ENCODE assay signal across 1 cellular context in the genomic region with DNA sequence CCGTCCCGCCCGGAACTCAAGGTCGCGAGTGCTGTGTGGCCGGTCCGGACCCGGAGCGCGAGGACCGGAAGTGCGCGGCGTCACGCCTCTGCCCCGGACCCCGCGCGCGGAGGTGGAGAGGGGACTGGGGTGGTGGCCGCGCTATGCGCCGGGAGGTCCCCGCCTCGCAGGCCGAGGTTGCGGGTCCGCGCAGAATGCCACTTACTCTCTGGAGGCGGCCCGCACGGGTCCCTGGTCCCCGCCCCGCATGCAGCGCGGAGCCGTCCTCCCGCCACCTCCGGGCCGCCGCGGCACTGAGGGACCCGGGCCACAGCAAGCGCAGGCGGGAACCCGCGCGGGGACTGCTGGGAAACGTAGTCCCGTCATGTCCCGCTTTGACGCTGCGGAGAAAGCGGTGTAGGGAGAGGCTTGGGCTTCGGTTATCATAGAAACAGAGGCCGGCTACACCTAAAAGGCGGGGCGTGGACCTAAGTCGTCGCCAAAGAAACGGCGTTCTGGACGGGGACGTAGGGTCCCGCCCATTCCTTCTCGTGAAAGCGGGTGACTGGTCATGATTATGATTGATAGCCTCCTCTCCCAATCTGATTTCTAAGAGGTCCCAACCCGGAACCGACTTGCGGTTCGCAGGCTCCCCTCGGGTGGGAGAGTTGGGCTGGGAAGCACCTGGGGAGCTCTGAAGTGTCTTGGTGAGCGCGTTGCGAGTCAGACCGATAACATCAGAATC.
TF ChIP-seq lines count a peak whose summit lies in the region.

A gene (minus strand): TSS at position 295 of the 724 bp plus-strand sequence. CDS start 11,698 bp downstream, outside the sequence.

TF ChIP-seq in HepG2, 621 proteins besides CTCF, POLR2A, EP300 and RAD21 (continued from another document and continues in another):
- TF ChIP-seq, protein P1, sequence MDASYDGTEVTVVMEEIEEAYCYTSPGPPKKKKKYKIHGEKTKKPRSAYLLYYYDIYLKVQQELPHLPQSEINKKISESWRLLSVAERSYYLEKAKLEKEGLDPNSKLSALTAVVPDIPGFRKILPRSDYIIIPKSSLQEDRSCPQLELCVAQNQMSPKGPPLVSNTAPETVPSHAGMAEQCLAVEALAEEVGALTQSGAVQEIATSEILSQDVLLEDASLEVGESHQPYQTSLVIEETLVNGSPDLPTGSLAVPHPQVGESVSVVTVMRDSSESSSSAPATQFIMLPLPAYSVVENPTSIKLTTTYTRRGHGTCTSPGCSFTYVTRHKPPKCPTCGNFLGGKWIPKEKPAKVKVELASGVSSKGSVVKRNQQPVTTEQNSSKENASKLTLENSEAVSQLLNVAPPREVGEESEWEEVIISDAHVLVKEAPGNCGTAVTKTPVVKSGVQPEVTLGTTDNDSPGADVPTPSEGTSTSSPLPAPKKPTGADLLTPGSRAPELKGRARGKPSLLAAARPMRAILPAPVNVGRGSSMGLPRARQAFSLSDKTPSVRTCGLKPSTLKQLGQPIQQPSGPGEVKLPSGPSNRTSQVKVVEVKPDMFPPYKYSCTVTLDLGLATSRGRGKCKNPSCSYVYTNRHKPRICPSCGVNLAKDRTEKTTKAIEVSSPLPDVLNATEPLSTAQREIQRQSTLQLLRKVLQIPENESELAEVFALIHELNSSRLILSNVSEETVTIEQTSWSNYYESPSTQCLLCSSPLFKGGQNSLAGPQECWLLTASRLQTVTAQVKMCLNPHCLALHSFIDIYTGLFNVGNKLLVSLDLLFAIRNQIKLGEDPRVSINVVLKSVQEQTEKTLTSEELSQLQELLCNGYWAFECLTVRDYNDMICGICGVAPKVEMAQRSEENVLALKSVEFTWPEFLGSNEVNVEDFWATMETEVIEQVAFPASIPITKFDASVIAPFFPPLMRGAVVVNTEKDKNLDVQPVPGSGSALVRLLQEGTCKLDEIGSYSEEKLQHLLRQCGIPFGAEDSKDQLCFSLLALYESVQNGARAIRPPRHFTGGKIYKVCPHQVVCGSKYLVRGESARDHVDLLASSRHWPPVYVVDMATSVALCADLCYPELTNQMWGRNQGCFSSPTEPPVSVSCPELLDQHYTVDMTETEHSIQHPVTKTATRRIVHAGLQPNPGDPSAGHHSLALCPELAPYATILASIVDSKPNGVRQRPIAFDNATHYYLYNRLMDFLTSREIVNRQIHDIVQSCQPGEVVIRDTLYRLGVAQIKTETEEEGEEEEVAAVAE (CRISPR knock-in tag; IDR thresholded peaks at IDR 0.05; ENCODE audit: borderline replicate concordance) = peak; percentile 94
- TF ChIP-seq FOXM1 (CRISPR knock-in tag; IDR thresholded peaks at IDR 0.05) (no peak), ZBTB7A (CRISPR knock-in tag; IDR thresholded peaks at IDR 0.05) (peak; percentile 79), AGO2 (optimal IDR thresholded peaks at IDR 0.05; ENCODE audit: low read depth, low read length) (peak; percentile 94), RNF2 (conservative IDR thresholded peaks at IDR 0.05; ENCODE audit: low read depth) (0 out of 2 replicates have a peak, but pooled peaks have one; percentile 72), NFATC3 (CRISPR knock-in tag; IDR thresholded peaks at IDR 0.05) (no peak), ZNF839 (CRISPR knock-in tag; IDR thresholded peaks at IDR 0.05; ENCODE audit: borderline replicate concordance) (no peak), ZNF773 (CRISPR knock-in tag; IDR thresholded peaks at IDR 0.05; ENCODE audit: borderline replicate concordance) (peak; percentile 75; the same call in 1 of the 2 replicates), ZNF570 (CRISPR knock-in tag; IDR thresholded peaks at IDR 0.05; ENCODE audit: borderline replicate concordance) (0 out of 2 replicates have a peak, but pooled peaks have one; percentile 71), ZNF350 (CRISPR knock-in tag; IDR thresholded peaks at IDR 0.05; ENCODE audit: borderline replicate concordance, low read depth) (peak; percentile 85), ZNF777 (CRISPR knock-in tag; IDR thresholded peaks at IDR 0.05) (peak; percentile 76), MED1 (CRISPR knock-in tag; IDR thresholded peaks at IDR 0.05) (peak; percentile 70; the same call in 1 of the 2 replicates), LCORL (IDR thresholded peaks at IDR 0.05) (no peak), LCORL (CRISPR knock-in tag; IDR thresholded peaks at IDR 0.05) (peak; percentile 92), ZMAT3 (CRISPR knock-in tag; conservative IDR thresholded peaks at IDR 0.05) (peak; percentile 97), ZNF335 (CRISPR knock-in tag; IDR thresholded peaks at IDR 0.05) (peak; percentile 94), ZNF781 (CRISPR knock-in tag; IDR thresholded peaks at IDR 0.05; ENCODE audit: borderline replicate concordance, not compliant biosample characterization) (no peak), ZNF431 (CRISPR knock-in tag; IDR thresholded peaks at IDR 0.05; ENCODE audit: borderline replicate concordance, low read depth) (no peak), CHD2 (IDR thresholded peaks at IDR 0.05; ENCODE audit: low read depth, low read length) (no peak), NFYC (CRISPR knock-in tag; IDR thresholded peaks at IDR 0.05) (peak; percentile 94), DNMT1 (CRISPR knock-in tag; IDR thresholded peaks at IDR 0.05) (peak; percentile 94; the same call in 1 of the 2 replicates), ZNF562 (CRISPR knock-in tag; IDR thresholded peaks at IDR 0.05; ENCODE audit: borderline replicate concordance) (no peak), ZNF605 (CRISPR knock-in tag; IDR thresholded peaks at IDR 0.05) (no peak; the same call in none of the 2 replicates), NFKBIZ (CRISPR knock-in tag; IDR thresholded peaks at IDR 0.05) (peak; percentile 83), ZBTB42 (CRISPR knock-in tag; IDR thresholded peaks at IDR 0.05) (no peak)
- TF ChIP-seq, protein P2, sequence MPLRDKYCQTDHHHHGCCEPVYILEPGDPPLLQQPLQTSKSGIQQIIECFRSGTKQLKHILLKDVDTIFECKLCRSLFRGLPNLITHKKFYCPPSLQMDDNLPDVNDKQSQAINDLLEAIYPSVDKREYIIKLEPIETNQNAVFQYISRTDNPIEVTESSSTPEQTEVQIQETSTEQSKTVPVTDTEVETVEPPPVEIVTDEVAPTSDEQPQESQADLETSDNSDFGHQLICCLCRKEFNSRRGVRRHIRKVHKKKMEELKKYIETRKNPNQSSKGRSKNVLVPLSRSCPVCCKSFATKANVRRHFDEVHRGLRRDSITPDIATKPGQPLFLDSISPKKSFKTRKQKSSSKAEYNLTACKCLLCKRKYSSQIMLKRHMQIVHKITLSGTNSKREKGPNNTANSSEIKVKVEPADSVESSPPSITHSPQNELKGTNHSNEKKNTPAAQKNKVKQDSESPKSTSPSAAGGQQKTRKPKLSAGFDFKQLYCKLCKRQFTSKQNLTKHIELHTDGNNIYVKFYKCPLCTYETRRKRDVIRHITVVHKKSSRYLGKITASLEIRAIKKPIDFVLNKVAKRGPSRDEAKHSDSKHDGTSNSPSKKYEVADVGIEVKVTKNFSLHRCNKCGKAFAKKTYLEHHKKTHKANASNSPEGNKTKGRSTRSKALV (CRISPR knock-in tag; IDR thresholded peaks at IDR 0.05) = no peak
- TF ChIP-seq, protein P3, sequence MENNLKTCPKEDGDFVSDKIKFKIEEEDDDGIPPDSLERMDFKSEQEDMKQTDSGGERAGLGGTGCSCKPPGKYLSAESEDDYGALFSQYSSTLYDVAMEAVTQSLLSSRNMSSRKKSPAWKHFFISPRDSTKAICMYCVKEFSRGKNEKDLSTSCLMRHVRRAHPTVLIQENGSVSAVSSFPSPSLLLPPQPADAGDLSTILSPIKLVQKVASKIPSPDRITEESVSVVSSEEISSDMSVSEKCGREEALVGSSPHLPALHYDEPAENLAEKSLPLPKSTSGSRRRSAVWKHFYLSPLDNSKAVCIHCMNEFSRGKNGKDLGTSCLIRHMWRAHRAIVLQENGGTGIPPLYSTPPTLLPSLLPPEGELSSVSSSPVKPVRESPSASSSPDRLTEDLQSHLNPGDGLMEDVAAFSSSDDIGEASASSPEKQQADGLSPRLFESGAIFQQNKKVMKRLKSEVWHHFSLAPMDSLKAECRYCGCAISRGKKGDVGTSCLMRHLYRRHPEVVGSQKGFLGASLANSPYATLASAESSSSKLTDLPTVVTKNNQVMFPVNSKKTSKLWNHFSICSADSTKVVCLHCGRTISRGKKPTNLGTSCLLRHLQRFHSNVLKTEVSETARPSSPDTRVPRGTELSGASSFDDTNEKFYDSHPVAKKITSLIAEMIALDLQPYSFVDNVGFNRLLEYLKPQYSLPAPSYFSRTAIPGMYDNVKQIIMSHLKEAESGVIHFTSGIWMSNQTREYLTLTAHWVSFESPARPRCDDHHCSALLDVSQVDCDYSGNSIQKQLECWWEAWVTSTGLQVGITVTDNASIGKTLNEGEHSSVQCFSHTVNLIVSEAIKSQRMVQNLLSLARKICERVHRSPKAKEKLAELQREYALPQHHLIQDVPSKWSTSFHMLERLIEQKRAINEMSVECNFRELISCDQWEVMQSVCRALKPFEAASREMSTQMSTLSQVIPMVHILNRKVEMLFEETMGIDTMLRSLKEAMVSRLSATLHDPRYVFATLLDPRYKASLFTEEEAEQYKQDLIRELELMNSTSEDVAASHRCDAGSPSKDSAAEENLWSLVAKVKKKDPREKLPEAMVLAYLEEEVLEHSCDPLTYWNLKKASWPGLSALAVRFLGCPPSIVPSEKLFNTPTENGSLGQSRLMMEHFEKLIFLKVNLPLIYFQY (CRISPR knock-in tag; IDR thresholded peaks at IDR 0.05; ENCODE audit: borderline replicate concordance) = peak; percentile 92
- TF ChIP-seq, protein P4, sequence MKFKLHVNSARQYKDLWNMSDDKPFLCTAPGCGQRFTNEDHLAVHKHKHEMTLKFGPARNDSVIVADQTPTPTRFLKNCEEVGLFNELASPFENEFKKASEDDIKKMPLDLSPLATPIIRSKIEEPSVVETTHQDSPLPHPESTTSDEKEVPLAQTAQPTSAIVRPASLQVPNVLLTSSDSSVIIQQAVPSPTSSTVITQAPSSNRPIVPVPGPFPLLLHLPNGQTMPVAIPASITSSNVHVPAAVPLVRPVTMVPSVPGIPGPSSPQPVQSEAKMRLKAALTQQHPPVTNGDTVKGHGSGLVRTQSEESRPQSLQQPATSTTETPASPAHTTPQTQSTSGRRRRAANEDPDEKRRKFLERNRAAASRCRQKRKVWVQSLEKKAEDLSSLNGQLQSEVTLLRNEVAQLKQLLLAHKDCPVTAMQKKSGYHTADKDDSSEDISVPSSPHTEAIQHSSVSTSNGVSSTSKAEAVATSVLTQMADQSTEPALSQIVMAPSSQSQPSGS (CRISPR knock-in tag; IDR thresholded peaks at IDR 0.05) = peak; percentile 81; the same call in 1 of the 2 replicates
- TF ChIP-seq, protein P5, sequence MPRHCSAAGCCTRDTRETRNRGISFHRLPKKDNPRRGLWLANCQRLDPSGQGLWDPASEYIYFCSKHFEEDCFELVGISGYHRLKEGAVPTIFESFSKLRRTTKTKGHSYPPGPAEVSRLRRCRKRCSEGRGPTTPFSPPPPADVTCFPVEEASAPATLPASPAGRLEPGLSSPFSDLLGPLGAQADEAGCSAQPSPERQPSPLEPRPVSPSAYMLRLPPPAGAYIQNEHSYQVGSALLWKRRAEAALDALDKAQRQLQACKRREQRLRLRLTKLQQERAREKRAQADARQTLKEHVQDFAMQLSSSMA (CRISPR knock-in tag; IDR thresholded peaks at IDR 0.05) = 0 out of 2 replicates have a peak, but pooled peaks have one; percentile 8
- TF ChIP-seq, protein P6, sequence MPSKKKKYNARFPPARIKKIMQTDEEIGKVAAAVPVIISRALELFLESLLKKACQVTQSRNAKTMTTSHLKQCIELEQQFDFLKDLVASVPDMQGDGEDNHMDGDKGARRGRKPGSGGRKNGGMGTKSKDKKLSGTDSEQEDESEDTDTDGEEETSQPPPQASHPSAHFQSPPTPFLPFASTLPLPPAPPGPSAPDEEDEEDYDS (CRISPR knock-in tag; IDR thresholded peaks at IDR 0.05) = no peak; the same call in 1 of the 2 replicates
- TF ChIP-seq, protein P7, sequence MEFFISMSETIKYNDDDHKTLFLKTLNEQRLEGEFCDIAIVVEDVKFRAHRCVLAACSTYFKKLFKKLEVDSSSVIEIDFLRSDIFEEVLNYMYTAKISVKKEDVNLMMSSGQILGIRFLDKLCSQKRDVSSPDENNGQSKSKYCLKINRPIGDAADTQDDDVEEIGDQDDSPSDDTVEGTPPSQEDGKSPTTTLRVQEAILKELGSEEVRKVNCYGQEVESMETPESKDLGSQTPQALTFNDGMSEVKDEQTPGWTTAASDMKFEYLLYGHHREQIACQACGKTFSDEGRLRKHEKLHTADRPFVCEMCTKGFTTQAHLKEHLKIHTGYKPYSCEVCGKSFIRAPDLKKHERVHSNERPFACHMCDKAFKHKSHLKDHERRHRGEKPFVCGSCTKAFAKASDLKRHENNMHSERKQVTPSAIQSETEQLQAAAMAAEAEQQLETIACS (CRISPR knock-in tag; IDR thresholded peaks at IDR 0.05) = peak; percentile 68
- TF ChIP-seq, protein P8, sequence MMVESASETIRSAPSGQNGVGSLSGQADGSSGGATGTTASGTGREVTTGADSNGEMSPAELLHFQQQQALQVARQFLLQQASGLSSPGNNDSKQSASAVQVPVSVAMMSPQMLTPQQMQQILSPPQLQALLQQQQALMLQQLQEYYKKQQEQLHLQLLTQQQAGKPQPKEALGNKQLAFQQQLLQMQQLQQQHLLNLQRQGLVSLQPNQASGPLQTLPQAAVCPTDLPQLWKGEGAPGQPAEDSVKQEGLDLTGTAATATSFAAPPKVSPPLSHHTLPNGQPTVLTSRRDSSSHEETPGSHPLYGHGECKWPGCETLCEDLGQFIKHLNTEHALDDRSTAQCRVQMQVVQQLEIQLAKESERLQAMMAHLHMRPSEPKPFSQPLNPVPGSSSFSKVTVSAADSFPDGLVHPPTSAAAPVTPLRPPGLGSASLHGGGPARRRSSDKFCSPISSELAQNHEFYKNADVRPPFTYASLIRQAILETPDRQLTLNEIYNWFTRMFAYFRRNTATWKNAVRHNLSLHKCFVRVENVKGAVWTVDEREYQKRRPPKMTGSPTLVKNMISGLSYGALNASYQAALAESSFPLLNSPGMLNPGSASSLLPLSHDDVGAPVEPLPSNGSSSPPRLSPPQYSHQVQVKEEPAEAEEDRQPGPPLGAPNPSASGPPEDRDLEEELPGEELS (CRISPR knock-in tag; IDR thresholded peaks at IDR 0.05) = 0 out of 2 replicates have a peak, but pooled peaks have one; percentile 55
- TF ChIP-seq, protein P9, sequence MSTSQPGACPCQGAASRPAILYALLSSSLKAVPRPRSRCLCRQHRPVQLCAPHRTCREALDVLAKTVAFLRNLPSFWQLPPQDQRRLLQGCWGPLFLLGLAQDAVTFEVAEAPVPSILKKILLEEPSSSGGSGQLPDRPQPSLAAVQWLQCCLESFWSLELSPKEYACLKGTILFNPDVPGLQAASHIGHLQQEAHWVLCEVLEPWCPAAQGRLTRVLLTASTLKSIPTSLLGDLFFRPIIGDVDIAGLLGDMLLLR (CRISPR knock-in tag; IDR thresholded peaks at IDR 0.05) = peak; percentile 87
- TF ChIP-seq, protein P10, sequence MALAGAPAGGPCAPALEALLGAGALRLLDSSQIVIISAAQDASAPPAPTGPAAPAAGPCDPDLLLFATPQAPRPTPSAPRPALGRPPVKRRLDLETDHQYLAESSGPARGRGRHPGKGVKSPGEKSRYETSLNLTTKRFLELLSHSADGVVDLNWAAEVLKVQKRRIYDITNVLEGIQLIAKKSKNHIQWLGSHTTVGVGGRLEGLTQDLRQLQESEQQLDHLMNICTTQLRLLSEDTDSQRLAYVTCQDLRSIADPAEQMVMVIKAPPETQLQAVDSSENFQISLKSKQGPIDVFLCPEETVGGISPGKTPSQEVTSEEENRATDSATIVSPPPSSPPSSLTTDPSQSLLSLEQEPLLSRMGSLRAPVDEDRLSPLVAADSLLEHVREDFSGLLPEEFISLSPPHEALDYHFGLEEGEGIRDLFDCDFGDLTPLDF (CRISPR knock-in tag; IDR thresholded peaks at IDR 0.05) = peak; percentile 97
